In the genomic region with DNA sequence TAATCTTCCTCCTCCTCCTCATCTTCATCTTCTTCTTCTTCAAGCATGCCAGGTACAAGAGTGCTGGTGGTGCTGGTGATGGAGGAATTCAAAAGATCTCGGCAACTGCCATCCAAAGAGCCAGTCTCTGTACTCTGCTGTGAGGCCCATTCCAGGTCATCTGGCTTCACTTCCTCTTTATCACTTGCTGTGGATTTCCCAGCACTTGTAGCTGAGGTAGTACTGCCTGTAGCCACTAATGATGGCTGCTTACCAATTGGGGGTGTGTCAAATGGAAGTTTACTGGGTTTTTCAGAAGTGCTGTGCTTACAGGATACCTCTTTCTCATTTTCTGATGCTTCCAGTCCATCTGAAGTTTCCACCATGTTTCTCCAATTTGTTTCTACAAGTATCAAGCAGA, we compare ENCODE assay signal across 14 cellular contexts. TPM values are rescaled to one million over a fixed set of nuclear protein-coding genes. Genes with fewer than 3 reads are reported as not detected.
DNase-seq lines count a peak whose midpoint lies in the region; ATAC-seq, FAIRE-seq and TF ChIP-seq lines count a peak whose summit lies in the region.
"Had no signal": no experiment of that assay in that cellular context is flagged by ENCODE, and none has a peak within 500 bp of the region (broad histone marks: within the 10 kb centered on the region; RNA-seq: fewer than 3 reads in every experiment).

No MANE protein-coding gene starts in this region.

- TF ChIP-seq POLR2A in GM12892 (IDR thresholded peaks at IDR 0.05; ENCODE audit: low read depth, low read length) = no peak
- TF ChIP-seq POLR2A in spleen (IDR thresholded peaks at IDR 0.05) = no peak

- no peak overlapping the region for H2BK5ac ChIP-seq in mesenchymal stem cell (ENCODE audit: low read depth, low read length, poor library complexity, severe bottlenecking)

- H3K9me3 ChIP-seq in spleen (no peaks in the 10 kb centered on the region), mesenchymal stem cell (ENCODE audit: control insufficient read depth, low read length) (no peaks in the 10 kb centered on the region)
- H3K9me3 ChIP-seq: BLaER1, lower lobe of right lung, stomach had no signal

- H4K8ac ChIP-seq in mesenchymal stem cell (ENCODE audit: low read length) = no peak overlapping the region

- no peak overlapping the region for H3K23ac ChIP-seq in mesenchymal stem cell (ENCODE audit: low read length in 2 of 2)

- no peak overlapping the region for H3K9ac ChIP-seq in mesenchymal stem cell (ENCODE audit: low read length)
- H3K9ac ChIP-seq: BLaER1 had no signal

- H2BK15ac ChIP-seq in mesenchymal stem cell (ENCODE audit: low read depth, poor library complexity, severe bottlenecking) = no peak overlapping the region

- H2AFZ ChIP-seq in mesenchymal stem cell (ENCODE audit: low read depth, low read length) = no peak overlapping the region

- H3K4me3 ChIP-seq in spleen (no peak overlapping the region), mesenchymal stem cell (ENCODE audit: insufficient read depth in 1 of 2, low read depth in 1 of 2, low read length in 2 of 2) (no peak overlapping the region)
- H3K4me3 ChIP-seq: BLaER1, lower lobe of right lung, stomach had no signal

- DNase-seq in GM12892 (ENCODE audit: insufficient read length) = peak; percentile 14
- no peak for DNase-seq in activated B cell treated with CpG ODN at 0.5 μM for 24 hours
- DNase-seq in spleen = no peak
- no peak for DNase-seq in mesenchymal stem cell
- no peak for DNase-seq in NCI-H69 (lab: John Stamatoyannopoulos, UW)
- DNase-seq: activated CD4-positive, alpha-beta T cell treated with anti-CD3 and anti-CD28 coated beads for 1 hour; IMR-90; lower lobe of right lung; NCI-H748 treated with DMSO at 0.1 percent for 48 hours; stomach had no signal

- H3K4me2 ChIP-seq in mesenchymal stem cell (ENCODE audit: low read length, poor library complexity, severe bottlenecking) = no peak overlapping the region
- H3K4me2 ChIP-seq: BLaER1 had no signal

- no peaks in the 10 kb centered on the region for H3K9me3 Mint-ChIP-seq in activated B cell treated with CpG ODN at 0.5 μM for 24 hours

- no peak overlapping the region for H3K14ac ChIP-seq in mesenchymal stem cell (ENCODE audit: low read length in 2 of 2)

- ATAC-seq in GM21447 (IDR thresholded peaks at IDR 0.05; ENCODE audit: unreplicated experiment) (peak; percentile 95), HG03439 (IDR thresholded peaks at IDR 0.05; ENCODE audit: unreplicated experiment) (peak; percentile 92), activated B cell treated with CpG ODN at 0.5 μM for 24 hours (ENCODE audit: low read depth) (peak; percentile 74), GM18867 (IDR thresholded peaks at IDR 0.05; ENCODE audit: unreplicated experiment) (no peak)

- POLR2A ChIA-PET in activated B cell treated with CpG ODN at 0.5 μM for 24 hours (lab: Charles Lee) = no interaction called here

- H2BK12ac ChIP-seq in mesenchymal stem cell (ENCODE audit: low read length in 2 of 2) = no peak overlapping the region

- peak overlapping the region; percentile 5 for H3K27ac Mint-ChIP-seq in activated B cell treated with CpG ODN at 0.5 μM for 24 hours

- peaks cover 5% of the 10 kb centered on the region for H3K4me1 Mint-ChIP-seq in activated B cell treated with CpG ODN at 0.5 μM for 24 hours

- no peak overlapping the region for H2AK5ac ChIP-seq in mesenchymal stem cell (ENCODE audit: low read length, severe bottlenecking)

- H3K4ac ChIP-seq in mesenchymal stem cell (ENCODE audit: low read depth in 1 of 2, low read length in 2 of 2) = no peak overlapping the region

- H3K27me3 ChIP-seq in spleen (replicated peaks in 1 of 7) (no peaks in the 10 kb centered on the region), mesenchymal stem cell (ENCODE audit: control insufficient read depth in 1 of 2, insufficient read depth in 1 of 2, low read length in 2 of 2) (no peaks in the 10 kb centered on the region)
- H3K27me3 ChIP-seq: BLaER1, stomach had no signal

- no peaks in the 10 kb centered on the region for H3K27me3 Mint-ChIP-seq in activated B cell treated with CpG ODN at 0.5 μM for 24 hours

- no peak overlapping the region for H3K27ac ChIP-seq in spleen
- H3K27ac ChIP-seq in mesenchymal stem cell (ENCODE audit: low read length, poor library complexity, severe bottlenecking) = no peak overlapping the region
- H3K27ac ChIP-seq: BLaER1, lower lobe of right lung, stomach had no signal

- intact Hi-C loops in activated B cell treated with CpG ODN at 0.5 μM for 24 hours (cut with micrococcal nuclease) (loop anchor here (5.0 kb wide), 1 partner anchor 155 kb away; no protein-coding TSS in a partner anchor), spleen (cut with DNase I; ENCODE audit: low total_unique reads) (no loop called here)

- no peak overlapping the region for H3K18ac ChIP-seq in mesenchymal stem cell (ENCODE audit: low read depth in 1 of 2, low read length in 2 of 2)

- peak; percentile 14 for FAIRE-seq in GM12892 (lab: Jason Lieb, UNC)

- 53 to 90% (median 78%) methylated on average over 1 of the region's 1 CpG for WGBS in spleen, 5 donors
- WGBS in mesenchymal stem cell = 100% methylated on average over 1 of the region's 1 CpG

- CTCF ChIA-PET in activated B cell treated with CpG ODN at 0.5 μM for 24 hours (lab: Charles Lee) = interaction anchor here (1.5 to 1.6 kb wide), 2 partner anchors 17 to 154 kb away, joined by 4 to 11 read pairs; no protein-coding TSS in a partner anchor

- H3K36me3 ChIP-seq in spleen (peaks cover 2 to 88% (median 42%) of the 10 kb centered on the region in 6 donors), mesenchymal stem cell (ENCODE audit: control insufficient read depth in 1 of 2, insufficient read depth in 2 of 2, low read depth in 1 of 2, low read length in 2 of 2) (peaks cover 9 to 81% of the 10 kb centered on the region in 2 experiments)

- peaks cover 12% of the 10 kb centered on the region for H3K79me1 ChIP-seq in mesenchymal stem cell (replicated peaks; ENCODE audit: low read length, poor library complexity, severe bottlenecking)

- no peak overlapping the region for H3K4me3 Mint-ChIP-seq in activated B cell treated with CpG ODN at 0.5 μM for 24 hours

- no peaks in the 10 kb centered on the region for H3K4me1 ChIP-seq in spleen
- no peaks in the 10 kb centered on the region for H3K4me1 ChIP-seq in mesenchymal stem cell (ENCODE audit: control insufficient read depth, insufficient read depth, low read depth, low read length)
- H3K4me1 ChIP-seq: BLaER1, lower lobe of right lung, stomach had no signal

- H2BK120ac ChIP-seq in mesenchymal stem cell (ENCODE audit: low read depth, low read length) = no peak overlapping the region

- H4K91ac ChIP-seq in mesenchymal stem cell (ENCODE audit: low read length) = no peak overlapping the region

- TF ChIP-seq CTCF in activated B cell treated with CpG ODN at 0.5 μM for 24 hours (IDR thresholded peaks at IDR 0.05) = no peak
- TF ChIP-seq CTCF in spleen (IDR thresholded peaks at IDR 0.05 in 8 of 11, conservative IDR thresholded peaks at IDR 0.05 in 3 of 11) = peak in 1 of 11 experiments; percentile 5

- H3K36me3 Mint-ChIP-seq in activated B cell treated with CpG ODN at 0.5 μM for 24 hours (ENCODE audit: low read depth) = peaks cover 68% of the 10 kb centered on the region

RNA-seq across cellular contexts. Expression of a gene that starts 28.8 kb away (rescaled TPM):
- not detected for polyA plus RNA-seq in GM12892 (2012; ENCODE audit: missing spikeins)
- total RNA-seq in activated B cell treated with CpG ODN at 0.5 μM for 24 hours (0.24 TPM in 1 of 2 replicates, not detected in the other), spleen (under 1 TPM in 2 of 7 donors, not detected in 5; 0.26 to 0.27 TPM)
- under 1 TPM; 0.20 to 0.42 (median 0.27) TPM for polyA plus RNA-seq in spleen
- 1.6 TPM for polyA plus RNA-seq in mesenchymal stem cell (2013, experiment 1 of 2)
- 1.7 TPM for polyA plus RNA-seq in mesenchymal stem cell (2013, experiment 2 of 2)

RNA-seq across cellular contexts. Expression of a gene that starts 53.7 kb away (rescaled TPM):
- 12.4 TPM for polyA plus RNA-seq in GM12892 (2012; ENCODE audit: missing spikeins)
- 52.6 and 56.5 TPM in 2 replicates for total RNA-seq in activated B cell treated with CpG ODN at 0.5 μM for 24 hours
- 10 to 100 TPM; 36.7 to 58.7 (median 51.2) TPM for total RNA-seq in spleen
- 1 to 10 TPM; 5.6 to 8.7 (median 5.9) TPM for polyA plus RNA-seq in spleen
- 21.1 TPM for polyA plus RNA-seq in mesenchymal stem cell (2013, experiment 1 of 2)
- 17.6 TPM for polyA plus RNA-seq in mesenchymal stem cell (2013, experiment 2 of 2)
